Comparison of ENCODE assay signal across 8 cellular contexts in the genomic region with DNA sequence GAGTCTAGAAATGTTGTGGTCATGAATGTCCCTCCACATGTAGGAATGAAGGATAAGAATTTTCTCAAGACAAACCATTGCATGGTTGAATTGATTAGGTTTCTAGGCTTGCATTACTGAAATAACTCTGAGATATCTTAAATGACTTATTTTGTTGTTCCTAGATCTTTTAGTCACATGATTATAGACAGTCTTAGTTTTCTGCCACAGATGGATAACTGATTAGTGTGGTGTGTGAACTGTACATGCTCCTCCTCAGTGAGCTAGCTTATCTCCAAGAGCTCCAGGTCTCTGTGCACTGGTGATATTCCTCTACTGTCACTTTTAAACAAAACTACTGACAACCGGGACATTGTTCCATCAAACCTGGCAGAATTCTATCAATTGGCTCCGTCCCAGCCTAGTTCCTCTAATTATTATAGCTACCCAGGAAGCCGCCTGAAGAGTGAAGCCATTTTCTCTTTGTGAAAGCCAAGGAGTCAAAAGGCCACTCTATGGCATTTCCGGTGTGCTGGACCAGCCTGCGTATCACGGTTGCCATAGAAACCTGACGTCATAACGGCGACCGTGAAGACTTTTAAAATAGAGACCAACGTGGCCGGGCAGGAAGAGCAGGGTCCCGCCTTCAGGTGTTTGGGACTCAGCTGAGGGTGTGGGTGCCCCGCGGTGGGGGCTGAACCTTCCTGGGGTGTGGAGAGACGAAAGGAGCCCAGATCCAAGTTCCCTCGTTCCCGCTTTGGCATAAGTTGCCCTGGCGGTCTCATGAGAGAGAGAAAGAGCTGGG. TPM values are rescaled to one million over a fixed set of nuclear protein-coding genes. Genes with fewer than 3 reads are reported as not detected.
DNase-seq lines count a peak whose midpoint lies in the region; ATAC-seq and TF ChIP-seq lines count a peak whose summit lies in the region.

No MANE protein-coding gene starts in this region.

- no peaks in the 10 kb centered on the region for H3K9me3 ChIP-seq in HUES64 (ENCODE audit: insufficient read depth, low read depth, low read length)

- no peak for TF ChIP-seq CTCF in brain microvascular endothelial cell (IDR thresholded peaks at IDR 0.05; ENCODE audit: low read depth, low read length, missing control alignments)

- H3K27me3 ChIP-seq in HUES64 (ENCODE audit: insufficient read depth, low read length) (no peaks in the 10 kb centered on the region), brain microvascular endothelial cell (replicated peaks) (no peaks in the 10 kb centered on the region)

- H3K4me3 ChIP-seq in HUES64 (ENCODE audit: low read length) (peak overlapping the region; percentile 82), brain microvascular endothelial cell (ENCODE audit: low read depth, low read length) (peak overlapping the region; percentile 72), skin epidermis (peak overlapping the region; percentile 16 to 38 (median 27))

- no peaks in the 10 kb centered on the region for H3K36me3 ChIP-seq in HUES64 (ENCODE audit: insufficient read depth, low read length)
- H3K36me3 ChIP-seq in brain microvascular endothelial cell (replicated peaks) = no peaks in the 10 kb centered on the region

- peaks cover 5% of the 10 kb centered on the region for H3K4me1 ChIP-seq in HUES64 (ENCODE audit: insufficient read depth, low read length)

- WGBS in HUES64 = 2% methylated on average over 19 of the region's 19 CpGs

- peak; percentile 97 for ATAC-seq in GM21723 (IDR thresholded peaks at IDR 0.05; ENCODE audit: unreplicated experiment)

- in situ Hi-C loops in brain microvascular endothelial cell (cut with HindIII; ENCODE audit: low pct_ligation_motif_present, low sequenced_read_pairs) = no loop called here

- H3K27ac ChIP-seq in HUES64 (ENCODE audit: low read depth, low read length) = peak overlapping the region; percentile 58
- H3K27ac ChIP-seq in brain microvascular endothelial cell = peak overlapping the region; percentile 78
- H3K27ac ChIP-seq in skin epidermis = no peak overlapping the region

- H3K9ac ChIP-seq in HUES64 (ENCODE audit: low read depth, low read length) = peak overlapping the region; percentile 70

- peak; percentile 67 for DNase-seq in GM03348 (ENCODE audit: low spot score)
- DNase-seq in SK-N-DZ (ENCODE audit: low spot score) = peak; percentile 69
- DNase-seq in brain microvascular endothelial cell = peak; percentile 87
- DNase-seq in iPS-NIHi7 (ENCODE audit: extremely low spot score) = peak; percentile 88
- DNase-seq in 8988T = no peak

RNA-seq across cellular contexts. Expression of a gene that starts 28.1 kb away (rescaled TPM):
- 401 TPM for polyA plus RNA-seq in HUES64 (2013, experiment 1 of 2)
- 452 TPM for polyA plus RNA-seq in HUES64 (2013, experiment 2 of 2)
- 226 and 291 TPM in 2 replicates for polyA plus RNA-seq in SK-N-DZ (2014; cell fraction: cytosol; rRNA removed)
- polyA plus RNA-seq in SK-N-DZ (2014; cell fraction: nucleus; rRNA removed) = 185 and 228 TPM in 2 replicates

RNA-seq across cellular contexts. Expression of a gene that starts 48.1 kb away (rescaled TPM):
- 66.1 TPM for polyA plus RNA-seq in HUES64 (2013, experiment 1 of 2)
- polyA plus RNA-seq in HUES64 (2013, experiment 2 of 2) = 99.9 TPM
- polyA plus RNA-seq in SK-N-DZ (2014; cell fraction: cytosol; rRNA removed) = 35.8 and 54.6 TPM in 2 replicates
- 20.7 and 32.7 TPM in 2 replicates for polyA plus RNA-seq in SK-N-DZ (2014; cell fraction: nucleus; rRNA removed)

Comparison
In these comparisons a context has a peak if more than half of its experiments do, and no peak if none do; other contexts are left out.
1. H3K27ac ChIP-seq: peak in HUES64 (single experiment) and brain microvascular endothelial cell (single experiment); none in skin epidermis (0 of 21).
2. H3K4me3 ChIP-seq: peak in every context shown above with its lines; median percentile 82 in HUES64; 72 in brain microvascular endothelial cell; 27 in skin epidermis.